In the genomic region with DNA sequence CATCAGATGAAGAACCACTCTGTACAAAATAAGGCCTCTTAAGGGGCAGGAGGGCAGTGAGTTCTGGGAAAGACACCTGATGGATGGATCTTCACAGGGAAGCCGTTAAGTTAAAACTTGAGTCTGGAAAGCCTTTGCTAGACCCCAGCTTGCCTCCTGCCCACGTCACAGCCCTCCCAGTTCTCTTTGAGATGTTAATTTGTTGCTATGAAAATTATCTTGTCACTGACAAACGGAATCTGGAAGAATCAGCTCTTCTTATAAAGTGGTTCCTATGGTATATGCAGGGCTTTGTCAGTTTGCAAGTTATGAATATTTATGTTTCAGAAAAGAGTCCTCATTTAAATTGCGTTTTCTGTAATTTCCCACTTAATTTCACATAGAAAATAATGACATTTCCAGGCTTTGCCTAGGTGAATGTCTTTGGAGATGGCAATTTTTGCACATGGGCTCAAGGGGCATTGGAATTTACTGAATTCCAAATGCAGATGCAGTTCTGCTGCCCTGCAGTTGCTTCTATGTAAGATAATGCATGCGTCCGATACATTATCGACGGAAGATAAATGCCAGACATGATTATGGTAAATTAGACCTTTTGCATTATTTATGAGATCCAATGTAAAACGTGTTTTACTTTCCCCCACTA, we compare ENCODE assay signal across 35 cellular contexts.
"Had no signal": no experiment of that assay in that cellular context is flagged by ENCODE, and none has a peak within 500 bp of the region (broad histone marks: within the 10 kb centered on the region; RNA-seq: fewer than 3 reads in every experiment).

No MANE protein-coding gene starts in this region.

- H3K27ac Mint-ChIP-seq: activated B cell treated with CpG ODN at 0.5 μM for 24 hours; activated CD4-positive, alpha-beta memory T cell treated with anti-CD3 and anti-CD28 coated beads for 36 hours; activated CD4-positive, alpha-beta T cell treated with anti-CD3 and anti-CD28 coated beads, Interleukin-2, amount 10 ng/mL, durations not matched to agents 24 days and 14 days; activated CD8-positive, alpha-beta T cell treated with anti-CD3 and anti-CD28 coated beads for 36 hours; activated naive CD4-positive, alpha-beta T cell treated with anti-CD3 and anti-CD28 coated beads for 36 hours; activated naive CD4-positive, alpha-beta T cell treated with anti-CD3 and anti-CD28 coated beads, Interleukin-2, amount 50 U/mL, for 72 hours; activated naive CD8-positive, alpha-beta T cell treated with anti-CD3 and anti-CD28 coated beads for 36 hours; activated T-cell treated with anti-CD3 and anti-CD28 coated beads, Interleukin-2, amount 50 U/mL, for 72 hours; activated T-helper 1 cell treated with anti-CD3 and anti-CD28 coated beads, Interleukin-12 subunit alpha, Interleukin-12 subunit beta, Interleukin-2, Interleukin-4 antibody, amounts not matched to agents 30 ng/mL and 10 ng/mL and 1 ng/mL, durations not matched to agents 14 hours and 24 hours and 36 hours; activated T-helper 17 cell treated with anti-CD3 and anti-CD28 coated beads, Interleukin-2, amount 50 U/mL, for 72 hours; T-helper 1 cell treated with Interleukin-12 subunit alpha and Interleukin-12 subunit beta and Interleukin-4 antibody, amounts not matched to agents 30 μg/mL and 1 μg/mL, for 36 hours; T-helper 2 cell treated with Interferon-gamma antibody and Interleukin-4, amounts not matched to agents 5 μg/mL and 100 μg/mL, for 36 hours had no signal

- H3K27me3 ChIP-seq: adrenal gland, body of pancreas, brain microvascular endothelial cell, breast epithelium had no signal

- H3K4me3 Mint-ChIP-seq: activated B cell treated with CpG ODN at 0.5 μM for 24 hours; activated CD4-positive, alpha-beta memory T cell treated with anti-CD3 and anti-CD28 coated beads for 36 hours; activated CD4-positive, alpha-beta T cell treated with anti-CD3 and anti-CD28 coated beads, Interleukin-2, amount 10 ng/mL, durations not matched to agents 24 days and 14 days; activated CD8-positive, alpha-beta T cell treated with anti-CD3 and anti-CD28 coated beads for 36 hours; activated naive CD4-positive, alpha-beta T cell treated with anti-CD3 and anti-CD28 coated beads for 36 hours; activated naive CD8-positive, alpha-beta T cell treated with anti-CD3 and anti-CD28 coated beads for 36 hours; activated T-cell treated with anti-CD3 and anti-CD28 coated beads, Interleukin-2, amount 50 U/mL, for 4 hours; activated T-cell treated with anti-CD3 and anti-CD28 coated beads, Interleukin-2, amount 50 U/mL, for 72 hours; activated T-helper 1 cell treated with anti-CD3 and anti-CD28 coated beads, Interleukin-12 subunit alpha, Interleukin-12 subunit beta, Interleukin-2, Interleukin-4 antibody, amounts not matched to agents 30 ng/mL and 10 ng/mL and 1 ng/mL, durations not matched to agents 14 hours and 24 hours and 36 hours; activated T-helper 17 cell treated with anti-CD3 and anti-CD28 coated beads, Interleukin-2, amount 50 U/mL, for 72 hours; central memory CD8-positive, alpha-beta T cell; T-helper 1 cell treated with Interleukin-12 subunit alpha and Interleukin-12 subunit beta and Interleukin-4 antibody, amounts not matched to agents 30 μg/mL and 1 μg/mL, for 36 hours; T-helper 2 cell treated with Interferon-gamma antibody and Interleukin-4, amounts not matched to agents 5 μg/mL and 100 μg/mL, for 36 hours had no signal

- H3K27ac ChIP-seq: adrenal gland, body of pancreas, brain microvascular endothelial cell, breast epithelium, VCaP had no signal

- H3K9me3 Mint-ChIP-seq: activated B cell treated with CpG ODN at 0.5 μM for 24 hours; activated CD4-positive, alpha-beta memory T cell treated with anti-CD3 and anti-CD28 coated beads for 36 hours; activated CD4-positive, alpha-beta T cell treated with anti-CD3 and anti-CD28 coated beads, Interleukin-2, amount 10 ng/mL, durations not matched to agents 24 days and 14 days; activated CD8-positive, alpha-beta T cell treated with anti-CD3 and anti-CD28 coated beads for 36 hours; activated naive CD8-positive, alpha-beta T cell treated with anti-CD3 and anti-CD28 coated beads for 36 hours; activated T-cell treated with anti-CD3 and anti-CD28 coated beads, Interleukin-2, amount 50 U/mL, for 4 hours; activated T-helper 1 cell treated with anti-CD3 and anti-CD28 coated beads, Interleukin-12 subunit alpha, Interleukin-12 subunit beta, Interleukin-2, Interleukin-4 antibody, amounts not matched to agents 30 ng/mL and 10 ng/mL and 1 ng/mL, durations not matched to agents 14 hours and 24 hours and 36 hours; central memory CD8-positive, alpha-beta T cell; T-helper 1 cell treated with Interleukin-12 subunit alpha and Interleukin-12 subunit beta and Interleukin-4 antibody, amounts not matched to agents 30 μg/mL and 1 μg/mL, for 36 hours; T-helper 2 cell treated with Interferon-gamma antibody and Interleukin-4, amounts not matched to agents 5 μg/mL and 100 μg/mL, for 36 hours had no signal

- ATAC-seq: activated CD8-positive, alpha-beta T cell treated with anti-CD3 and anti-CD28 coated beads for 36 hours; activated naive CD4-positive, alpha-beta T cell treated with anti-CD3 and anti-CD28 coated beads, Interleukin-2, amount 50 U/mL, for 72 hours; activated T-cell treated with anti-CD3 and anti-CD28 coated beads, Interleukin-2, amount 50 U/mL, for 4 hours; activated T-cell treated with anti-CD3 and anti-CD28 coated beads, Interleukin-2, amount 50 U/mL, for 72 hours; activated T-helper 17 cell treated with anti-CD3 and anti-CD28 coated beads, Interleukin-2, amount 50 U/mL, for 72 hours; body of pancreas had no signal

- H3K36me3 Mint-ChIP-seq: activated CD4-positive, alpha-beta memory T cell treated with anti-CD3 and anti-CD28 coated beads for 36 hours; activated naive CD4-positive, alpha-beta T cell treated with anti-CD3 and anti-CD28 coated beads, Interleukin-2, amount 50 U/mL, for 72 hours; activated naive CD8-positive, alpha-beta T cell treated with anti-CD3 and anti-CD28 coated beads for 36 hours had no signal

- H3K27me3 Mint-ChIP-seq: activated B cell treated with CpG ODN at 0.5 μM for 24 hours; activated CD4-positive, alpha-beta memory T cell treated with anti-CD3 and anti-CD28 coated beads for 36 hours; activated CD4-positive, alpha-beta T cell treated with anti-CD3 and anti-CD28 coated beads, Interleukin-2, amount 10 ng/mL, durations not matched to agents 24 days and 14 days; activated CD8-positive, alpha-beta T cell treated with anti-CD3 and anti-CD28 coated beads for 36 hours; activated naive CD8-positive, alpha-beta T cell treated with anti-CD3 and anti-CD28 coated beads for 36 hours; central memory CD8-positive, alpha-beta T cell had no signal

- H3K9me3 ChIP-seq: adrenal gland, body of pancreas, breast epithelium had no signal

- DNase-seq: activated B cell treated with CpG ODN at 0.5 μM for 24 hours; activated CD4-positive, alpha-beta memory T cell treated with anti-CD3 and anti-CD28 coated beads for 36 hours; activated CD4-positive, alpha-beta T cell treated with anti-CD3 and anti-CD28 coated beads for 4 hours; activated CD4-positive, alpha-beta T cell treated with anti-CD3 and anti-CD28 coated beads, Interleukin-2, amount 10 ng/mL, durations not matched to agents 24 days and 14 days; activated CD4-positive, alpha-beta T cell treated with anti-CD3 and anti-CD28 coated beads, Interleukin-2, amount 50 U/mL, for 1 hour; activated CD4-positive, alpha-beta T cell treated with anti-CD3 and anti-CD28 coated beads, Interleukin-2, amount 50 U/mL, for 4 hours; activated CD4-positive, CD25-positive, alpha-beta regulatory T cell treated with anti-CD3 and anti-CD28 coated beads, Interleukin-2, amount 50 U/mL, for 72 hours; activated CD8-positive, alpha-beta memory T cell treated with anti-CD3 and anti-CD28 coated beads, Interleukin-2, amount 50 U/mL, for 4 hours; activated CD8-positive, alpha-beta T cell treated with anti-CD3 and anti-CD28 coated beads for 36 hours; activated effector memory CD4-positive, alpha-beta T cell treated with anti-CD3 and anti-CD28 coated beads, Interleukin-2, amount 50 U/mL, for 16 hours; activated gamma-delta T cell treated with Interleukin-2 at 50 U/mL for 16 hours; activated naive CD4-positive, alpha-beta T cell; activated naive CD4-positive, alpha-beta T cell treated with anti-CD3 and anti-CD28 coated beads for 36 hours; activated naive CD4-positive, alpha-beta T cell treated with anti-CD3 and anti-CD28 coated beads, Interleukin-2, amount 50 U/mL, for 16 hours; activated naive CD8-positive, alpha-beta T cell treated with anti-CD3 and anti-CD28 coated beads for 36 hours; activated T-cell treated with anti-CD3 and anti-CD28 coated beads for 4 hours; activated T-cell treated with anti-CD3 and anti-CD28 coated beads, Interleukin-2, amount 50 U/mL, for 1 hour; activated T-cell treated with anti-CD3 and anti-CD28 coated beads, Interleukin-2, amount 50 U/mL, for 4 hours; activated T-cell treated with anti-CD3 and anti-CD28 coated beads, Interleukin-2, amount 50 U/mL, for 72 hours; adrenal gland; amniotic stem cell; aorta; body of pancreas; brain microvascular endothelial cell; cerebellar nuclear complex; T-helper 2 cell; T-helper 9 cell had no signal

- H3K4me1 Mint-ChIP-seq: activated B cell treated with CpG ODN at 0.5 μM for 24 hours; activated CD4-positive, alpha-beta T cell treated with anti-CD3 and anti-CD28 coated beads, Interleukin-2, amount 10 ng/mL, durations not matched to agents 24 days and 14 days; activated naive CD8-positive, alpha-beta T cell treated with anti-CD3 and anti-CD28 coated beads for 36 hours; activated T-helper 17 cell treated with anti-CD3 and anti-CD28 coated beads, Interleukin-2, amount 50 U/mL, for 72 hours; central memory CD8-positive, alpha-beta T cell had no signal
